ENCODE assay signal across 28 cellular contexts in genomic region chr1:209391792-209392191, GRCh38.
"Had no signal": no experiment of that assay in that cellular context is flagged by ENCODE, and none has a peak within 500 bp of the region (broad histone marks: within the 10 kb centered on the region; RNA-seq: fewer than 3 reads in every experiment).

No MANE protein-coding gene starts in this region.

- DNase-seq: heart left ventricle; hypothalamus; left colon; left lung; lower lobe of right lung; mammary epithelial cell; mesenchymal stem cell; midbrain; mucosa of descending colon; naive thymus-derived CD4-positive, alpha-beta T cell; occipital lobe; right lobe of liver; stimulated activated CD4-positive, alpha-beta T cell treated with anti-CD3 and anti-CD28 coated beads, Interleukin-1b, Interleukin-23, amount 100 ng/mL, for 48 hours; stimulated activated CD4-positive, alpha-beta T cell treated with anti-CD3 and anti-CD28 coated beads, Interleukin-2, amount 100 ng/mL, for 48 hours; stimulated activated CD4-positive, alpha-beta T cell treated with anti-CD3 and anti-CD28 coated beads, Interleukin-4, amount 100 ng/mL, for 4 hours; stimulated activated CD8-positive, alpha-beta memory T cell treated with anti-CD3 and anti-CD28 coated beads, Interleukin-4, amount 100 ng/mL, for 48 hours; stimulated activated naive CD4-positive, alpha-beta T cell treated with Interleukin-2 at 50 U/mL for 16 hours; stimulated activated naive CD8-positive, alpha-beta T cell treated with anti-CD3 and anti-CD28 coated beads, Interleukin-15, amount 100 ng/mL, for 72 hours; substantia nigra; upper lobe of left lung had no signal

- H3K9me3 ChIP-seq: heart left ventricle, left lung, lower lobe of right lung, mucosa of descending colon, neutrophil, right atrium auricular region, right lobe of liver, tibial nerve, upper lobe of left lung, vagina had no signal

- H3K4me3 ChIP-seq: heart left ventricle, left lung, lower lobe of right lung, mucosa of descending colon, right atrium auricular region, right lobe of liver, smooth muscle cell, tibial nerve, upper lobe of left lung, vagina had no signal

- H2AFZ ChIP-seq: parathyroid adenoma had no signal

- H3K27ac ChIP-seq: heart left ventricle, left lung, lower lobe of right lung, neutrophil, parathyroid adenoma, right atrium auricular region, right lobe of liver, tibial nerve, upper lobe of left lung, vagina had no signal

- ATAC-seq: heart left ventricle; left colon; left lung; lower lobe of right lung; mucosa of descending colon; naive thymus-derived CD4-positive, alpha-beta T cell; natural killer cell treated with Interleukin-12 subunit alpha and Interleukin-12 subunit beta and Interleukin-15 and Interleukin-18, amount 100 ng/mL, for 72 hours; right lobe of liver; stimulated activated memory B cell treated with anti-CD40 and anti-IgM and Interleukin-4, amounts not matched to agents 10 μg/mL and 1 μg/mL and 100 μg/mL, for 72 hours; stimulated activated naive CD8-positive, alpha-beta T cell treated with anti-CD3 and anti-CD28 coated beads, Interleukin-15, amount 100 ng/mL, for 72 hours had no signal

- H3K4me2 ChIP-seq: smooth muscle cell had no signal

- H3K4me1 ChIP-seq: left lung, lower lobe of right lung, parathyroid adenoma, right atrium auricular region, right lobe of liver, tibial nerve, upper lobe of left lung had no signal

- H3K36me3 ChIP-seq: heart left ventricle, left lung, lower lobe of right lung, neutrophil, right atrium auricular region, right lobe of liver, tibial nerve, upper lobe of left lung, vagina had no signal

- H3K27me3 ChIP-seq: heart left ventricle, left lung, neutrophil, right atrium auricular region, right lobe of liver, tibial nerve, upper lobe of left lung, vagina had no signal

- H3K9ac ChIP-seq: parathyroid adenoma had no signal
